Comparison of ENCODE assay signal across 8 cellular contexts in the genomic region with DNA sequence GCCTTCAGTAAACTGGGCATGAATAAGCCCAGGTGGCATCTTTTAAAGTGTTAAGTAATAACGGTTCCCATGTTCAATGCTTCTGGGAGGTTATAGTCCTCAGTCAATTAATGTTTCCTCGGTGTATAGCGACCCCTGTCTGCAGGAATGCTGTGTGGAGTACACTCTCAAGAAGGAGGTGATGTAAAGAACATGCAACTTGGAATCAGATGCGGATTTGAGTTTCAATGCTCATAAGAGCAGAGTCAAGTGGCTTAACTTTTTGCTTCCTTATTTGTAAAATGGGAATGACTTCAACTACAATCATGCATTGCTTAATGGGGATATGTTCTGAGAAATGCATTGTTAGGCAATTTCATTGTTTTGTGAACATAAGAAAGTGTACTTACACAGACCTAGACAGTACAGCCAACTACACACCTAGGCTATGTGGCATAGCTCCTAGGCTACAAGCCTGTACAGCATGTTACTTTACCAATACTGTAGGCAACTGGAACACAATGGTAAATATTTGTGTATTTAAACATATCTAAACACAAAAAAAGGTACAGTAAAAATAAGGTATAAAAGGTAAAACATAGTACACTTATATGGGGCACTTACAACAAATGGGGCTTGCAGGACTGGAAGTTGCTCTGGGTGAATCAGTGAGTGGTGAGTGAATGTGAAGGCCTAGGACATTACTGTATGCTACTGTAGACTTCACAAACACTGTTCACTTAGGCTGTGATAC. TPM values are rescaled to one million over a fixed set of nuclear protein-coding genes. Genes with fewer than 3 reads are reported as not detected.
DNase-seq lines count a peak whose midpoint lies in the region; ATAC-seq and TF ChIP-seq lines count a peak whose summit lies in the region.

No MANE protein-coding gene starts in this region.

- H3K4me1 Mint-ChIP-seq in CD8-positive, alpha-beta T cell (ENCODE audit: low read depth): no peaks in the 10 kb centered on the region
- H3K4me1 Mint-ChIP-seq in nephron progenitor cell: no peaks in the 10 kb centered on the region

- H3K27me3 ChIP-seq in CD8-positive, alpha-beta T cell (ENCODE audit: insufficient read depth, low read length): no peaks in the 10 kb centered on the region
- no peaks in the 10 kb centered on the region for H3K27me3 ChIP-seq in esophagus squamous epithelium

- no peaks in the 10 kb centered on the region for H3K9me3 Mint-ChIP-seq in CD8-positive, alpha-beta T cell
- no peaks in the 10 kb centered on the region for H3K9me3 Mint-ChIP-seq in nephron progenitor cell

- no peak overlapping the region for H3K27ac ChIP-seq in CD8-positive, alpha-beta T cell (ENCODE audit: low read depth, low read length)
- H3K27ac ChIP-seq in esophagus squamous epithelium (no peak overlapping the region), substantia nigra (ENCODE audit: low read depth, low read length, poor library complexity, severe bottlenecking) (no peak overlapping the region)

- H3K4me3 Mint-ChIP-seq in CD8-positive, alpha-beta T cell: no peak overlapping the region
- no peak overlapping the region for H3K4me3 Mint-ChIP-seq in nephron progenitor cell

- no peaks in the 10 kb centered on the region for H3K36me3 ChIP-seq in CD8-positive, alpha-beta T cell (ENCODE audit: insufficient read depth, low read length)
- no peaks in the 10 kb centered on the region for H3K36me3 ChIP-seq in esophagus squamous epithelium

- POLR2A ChIA-PET in CD8-positive, alpha-beta T cell (lab: Charles Lee): no interaction called here

- CTCF ChIA-PET in CD8-positive, alpha-beta T cell (lab: Charles Lee): interaction anchor here (0.6 to 2.6 kb wide), 10 partner anchors 14 to 271 kb away, joined by 3 to 14 read pairs (median 4); no protein-coding TSS in a partner anchor

- H3K27ac Mint-ChIP-seq in CD8-positive, alpha-beta T cell: no peak overlapping the region
- H3K27ac Mint-ChIP-seq in nephron progenitor cell: no peak overlapping the region

- peak; percentile 98 for ATAC-seq in CD8-positive, alpha-beta T cell
- ATAC-seq in GM19328 (IDR thresholded peaks at IDR 0.05; ENCODE audit: unreplicated experiment) (peak; percentile 92), HG03457 (IDR thresholded peaks at IDR 0.05; ENCODE audit: unreplicated experiment) (peak; percentile 81)

- peaks cover 6% of the 10 kb centered on the region for H3K27me3 Mint-ChIP-seq in CD8-positive, alpha-beta T cell (ENCODE audit: low read depth)
- peaks cover 9% of the 10 kb centered on the region for H3K27me3 Mint-ChIP-seq in nephron progenitor cell (ENCODE audit: low read depth, poor library complexity)

- intact Hi-C loops in CD8-positive, alpha-beta T cell (cut with DNase I, micrococcal nuclease): loop anchor here (1.0 to 10.0 kb wide), 6 partner anchors 52 to 1609 kb away; no protein-coding TSS in a partner anchor
- intact Hi-C loops in esophagus squamous epithelium (cut with DNase I): no loop called here

- peak; percentile 32 to 70 (median 64) for DNase-seq in CD8-positive, alpha-beta T cell
- DNase-seq in NOMO-1 treated with DMSO at 0.1 percent for 48 hours (lab: John Stamatoyannopoulos, UW; ENCODE audit: unreplicated experiment) (peak; percentile 78), esophagus squamous epithelium (lab: John Stamatoyannopoulos, UW) (no peak), nephron progenitor cell (peak; percentile 71), substantia nigra (lab: John Stamatoyannopoulos, UW) (peak in 36 of 49 donors; percentile 1 to 66 (median 30))
- peak; percentile 68 for DNase-seq in activated CD8-positive, alpha-beta memory T cell treated with anti-CD3 and anti-CD28 coated beads, Interleukin-2, amount 50 U/mL, for 4 hours

- 3 to 6% methylated on average over 4 of the region's 4 CpGs for WGBS in esophagus squamous epithelium, 2 donors

- H3K4me3 ChIP-seq in CD8-positive, alpha-beta T cell (ENCODE audit: low read depth, low read length): no peak overlapping the region
- no peak overlapping the region for H3K4me3 ChIP-seq in esophagus squamous epithelium

- no peaks in the 10 kb centered on the region for H3K4me1 ChIP-seq in CD8-positive, alpha-beta T cell (ENCODE audit: insufficient read depth, low read length)
- H3K4me1 ChIP-seq in esophagus squamous epithelium: peaks cover 0 to 13% (median 0%) of the 10 kb centered on the region in 3 donors

- no peaks in the 10 kb centered on the region for H3K9me3 ChIP-seq in CD8-positive, alpha-beta T cell (ENCODE audit: low read length)
- no peaks in the 10 kb centered on the region for H3K9me3 ChIP-seq in esophagus squamous epithelium

- TF ChIP-seq CTCF in CD8-positive, alpha-beta T cell (IDR thresholded peaks at IDR 0.05): peak; percentile 74
- peak; percentile 52 to 93 (median 83) for TF ChIP-seq CTCF in esophagus squamous epithelium (IDR thresholded peaks at IDR 0.05)
- peak; percentile 86 for TF ChIP-seq CTCF in nephron progenitor cell (IDR thresholded peaks at IDR 0.05)

- TF ChIP-seq POLR2A in esophagus squamous epithelium (IDR thresholded peaks at IDR 0.05): no peak

- H3K36me3 Mint-ChIP-seq in CD8-positive, alpha-beta T cell: no peaks in the 10 kb centered on the region
- H3K36me3 Mint-ChIP-seq in nephron progenitor cell (ENCODE audit: low read depth): no peaks in the 10 kb centered on the region

RNA-seq across cellular contexts. Expression of a gene that starts 6.7 kb away (rescaled TPM):
- 10 to 100 TPM; 30.0 to 30.8 TPM for total RNA-seq in CD8-positive, alpha-beta T cell
- total RNA-seq in esophagus squamous epithelium: 10 to 100 TPM; 25.7 to 61.8 (median 56.3) TPM

RNA-seq across cellular contexts. Expression of a gene that starts 7.6 kb away (rescaled TPM):
- total RNA-seq in CD8-positive, alpha-beta T cell: not detected
- total RNA-seq in esophagus squamous epithelium: 1 to 10 TPM in 2 of 4 donors, under 1 TPM in 1, not detected in 1; 0.30 to 2.9 (median 1.6) TPM
